ENCODE assay signal across 26 cellular contexts in genomic region chr2:96129528-96130120, GRCh38. TPM values are rescaled to one million over a fixed set of nuclear protein-coding genes. Genes with fewer than 3 reads are reported as not detected.
"Had no signal": no experiment of that assay in that cellular context is flagged by ENCODE, and none has a peak within 500 bp of the region (broad histone marks: within the 10 kb centered on the region; RNA-seq: fewer than 3 reads in every experiment).

No MANE protein-coding gene starts in this region.

- FAIRE-seq: urothelium cell line had no signal

- H3K27me3 Mint-ChIP-seq: activated CD4-positive, alpha-beta T cell treated with anti-CD3 and anti-CD28 coated beads, Interleukin-2, amount 10 ng/mL, durations not matched to agents 7 days and 5 days had no signal

- H3K27ac ChIP-seq: colonic mucosa, dorsolateral prefrontal cortex, esophagus squamous epithelium, gastrocnemius medialis, left ventricle myocardium inferior, right lobe of liver, skin epidermis, transverse colon, VCaP had no signal

- H3K4me1 Mint-ChIP-seq: brain, endodermal cell had no signal

- H3K4me3 ChIP-seq: colonic mucosa, dorsolateral prefrontal cortex, esophagus squamous epithelium, gastrocnemius medialis, left ventricle myocardium inferior, right lobe of liver, skin epidermis, transverse colon had no signal

- ATAC-seq: activated CD4-positive, CD25-positive, alpha-beta regulatory T cell treated with anti-CD3 and anti-CD28 coated beads, Interleukin-2, amount 50 U/mL, for 24 hours; activated naive CD4-positive, alpha-beta T cell treated with anti-CD3 and anti-CD28 coated beads, Interleukin-2, amount 50 U/mL, for 72 hours; gastrocnemius medialis; right lobe of liver had no signal

- H3K9me3 Mint-ChIP-seq: activated CD4-positive, alpha-beta T cell treated with anti-CD3 and anti-CD28 coated beads, Interleukin-2, amount 10 ng/mL, durations not matched to agents 7 days and 5 days; activated naive CD4-positive, alpha-beta T cell treated with anti-CD3 and anti-CD28 coated beads, Interleukin-2, amount 50 U/mL, for 72 hours; activated T-helper 1 cell treated with anti-CD3 and anti-CD28 coated beads, Interleukin-12 subunit alpha, Interleukin-12 subunit beta, Interleukin-2, Interleukin-4 antibody, amounts not matched to agents 30 ng/mL and 10 ng/mL and 1 ng/mL, durations not matched to agents 14 hours and 24 hours and 36 hours; endodermal cell had no signal

- DNase-seq: activated CD4-positive, alpha-beta T cell treated with anti-CD3 and anti-CD28 coated beads, Interleukin-2, amount 10 ng/mL, durations not matched to agents 7 days and 5 days; activated CD8-positive, alpha-beta memory T cell treated with anti-CD3 and anti-CD28 coated beads, Interleukin-2, amount 50 U/mL, for 48 hours; activated gamma-delta T cell; aorta; colonic mucosa; dorsolateral prefrontal cortex; endodermal cell; esophagus squamous epithelium; gastrocnemius medialis; hypothalamus; left ventricle myocardium inferior; occipital lobe; right lobe of liver; stimulated activated CD4-positive, alpha-beta T cell treated with anti-CD3 and anti-CD28 coated beads, Interleukin-1b, Interleukin-23, amount 100 ng/mL, for 48 hours; transverse colon had no signal

- H3K27ac Mint-ChIP-seq: activated CD4-positive, alpha-beta T cell treated with anti-CD3 and anti-CD28 coated beads, Interleukin-2, amount 10 ng/mL, durations not matched to agents 7 days and 5 days; activated T-helper 1 cell treated with anti-CD3 and anti-CD28 coated beads, Interleukin-12 subunit alpha, Interleukin-12 subunit beta, Interleukin-2, Interleukin-4 antibody, amounts not matched to agents 30 ng/mL and 10 ng/mL and 1 ng/mL, durations not matched to agents 14 hours and 24 hours and 36 hours; brain; endodermal cell had no signal

- H3K27me3 ChIP-seq: colonic mucosa, dorsolateral prefrontal cortex, gastrocnemius medialis, right lobe of liver, transverse colon had no signal

- H3K4me3 Mint-ChIP-seq: activated CD4-positive, alpha-beta T cell treated with anti-CD3 and anti-CD28 coated beads, Interleukin-2, amount 10 ng/mL, durations not matched to agents 7 days and 5 days; activated T-helper 1 cell treated with anti-CD3 and anti-CD28 coated beads, Interleukin-12 subunit alpha, Interleukin-12 subunit beta, Interleukin-2, Interleukin-4 antibody, amounts not matched to agents 30 ng/mL and 10 ng/mL and 1 ng/mL, durations not matched to agents 14 hours and 24 hours and 36 hours; brain; endodermal cell had no signal

- H3K36me3 ChIP-seq: colonic mucosa, esophagus squamous epithelium, gastrocnemius medialis, left ventricle myocardium inferior, right lobe of liver, transverse colon had no signal

- H3K36me3 Mint-ChIP-seq: brain had no signal

- H3K4me1 ChIP-seq: colonic mucosa, esophagus squamous epithelium, gastrocnemius medialis, left ventricle myocardium inferior, right lobe of liver, transverse colon had no signal

- H3K9me3 ChIP-seq: colonic mucosa, esophagus squamous epithelium, gastrocnemius medialis, left ventricle myocardium inferior, right lobe of liver, transverse colon had no signal

RNA-seq across cellular contexts. Expression of gene ASTL, which starts 8.7 kb away (rescaled TPM):
- total RNA-seq: endodermal cell; gastrocnemius medialis; left ventricle myocardium inferior; myocyte; occipital lobe; right lobe of liver; T-helper 2 cell treated with Interferon-gamma antibody and Interleukin-4, amounts not matched to agents 100 ng/mL and 5 ng/mL, for 36 hours; temporal lobe had no signal
- polyA plus RNA-seq: aorta, neural cell had no signal

RNA-seq across cellular contexts. Expression of gene ADRA2B, which starts 13.3 kb away (rescaled TPM):
- total RNA-seq: myocyte, occipital lobe, temporal lobe had no signal
- polyA plus RNA-seq: neural cell had no signal
